ENCODE assay signal across 27 cellular contexts in genomic region chr2:134448650-134449049, GRCh38.
"Had no signal": no experiment of that assay in that cellular context is flagged by ENCODE, and none has a peak within 500 bp of the region (broad histone marks: within the 10 kb centered on the region; RNA-seq: fewer than 3 reads in every experiment).

No MANE protein-coding gene starts in this region.

- H3K27ac ChIP-seq: epithelial cell of prostate, gastrocnemius medialis, neutrophil, parathyroid adenoma, prostate gland, right atrium auricular region, sigmoid colon, stomach, thyroid gland had no signal

- FAIRE-seq: colon, keratinocyte had no signal

- H3K4me3 ChIP-seq: dorsolateral prefrontal cortex, gastrocnemius medialis, lung, mucosa of descending colon, prostate gland, right atrium auricular region, sigmoid colon, stomach, thyroid gland had no signal

- H3K27me3 Mint-ChIP-seq: memory B cell; naive thymus-derived CD4-positive, alpha-beta T cell; type B pancreatic cell had no signal

- H3K36me3 Mint-ChIP-seq: mesothelial cell of epicardium had no signal

- ATAC-seq: esophagus mucosa; gastrocnemius medialis; left lobe of liver; mucosa of descending colon; naive thymus-derived CD4-positive, alpha-beta T cell had no signal

- H3K27ac Mint-ChIP-seq: endodermal cell, mesothelial cell of epicardium, type B pancreatic cell had no signal

- H3K27me3 ChIP-seq: dorsolateral prefrontal cortex, gastrocnemius medialis, neutrophil, right atrium auricular region, sigmoid colon, stomach, thyroid gland had no signal

- H3K9me3 ChIP-seq: gastrocnemius medialis, mucosa of descending colon, neutrophil, prostate gland, right atrium auricular region, sigmoid colon, stomach, thyroid gland had no signal

- H3K36me3 ChIP-seq: gastrocnemius medialis, prostate gland had no signal

- H3K4me3 Mint-ChIP-seq: endodermal cell; memory B cell; mesothelial cell of epicardium; naive thymus-derived CD4-positive, alpha-beta T cell; type B pancreatic cell had no signal

- H3K9me3 Mint-ChIP-seq: endodermal cell; memory B cell; mesothelial cell of epicardium; naive thymus-derived CD4-positive, alpha-beta T cell; type B pancreatic cell had no signal

- H3K4me1 ChIP-seq: gastrocnemius medialis, parathyroid adenoma, prostate gland, thyroid gland had no signal

- DNase-seq: central memory CD4-positive, alpha-beta T cell; dorsolateral prefrontal cortex; effector CD4-positive, alpha-beta T cell; endodermal cell; foreskin fibroblast; gastrocnemius medialis; head of caudate nucleus; mucosa of descending colon; naive thymus-derived CD4-positive, alpha-beta T cell; sigmoid colon; stimulated activated CD4-positive, alpha-beta T cell treated with anti-CD3 and anti-CD28 coated beads, Interleukin-4, amount 100 ng/mL, for 4 hours; stimulated activated naive CD4-positive, alpha-beta T cell treated with Interleukin-2 at 50 U/mL for 16 hours; stomach; thyroid gland had no signal
